ENCODE assay signal across 8 cellular contexts in the genomic region with DNA sequence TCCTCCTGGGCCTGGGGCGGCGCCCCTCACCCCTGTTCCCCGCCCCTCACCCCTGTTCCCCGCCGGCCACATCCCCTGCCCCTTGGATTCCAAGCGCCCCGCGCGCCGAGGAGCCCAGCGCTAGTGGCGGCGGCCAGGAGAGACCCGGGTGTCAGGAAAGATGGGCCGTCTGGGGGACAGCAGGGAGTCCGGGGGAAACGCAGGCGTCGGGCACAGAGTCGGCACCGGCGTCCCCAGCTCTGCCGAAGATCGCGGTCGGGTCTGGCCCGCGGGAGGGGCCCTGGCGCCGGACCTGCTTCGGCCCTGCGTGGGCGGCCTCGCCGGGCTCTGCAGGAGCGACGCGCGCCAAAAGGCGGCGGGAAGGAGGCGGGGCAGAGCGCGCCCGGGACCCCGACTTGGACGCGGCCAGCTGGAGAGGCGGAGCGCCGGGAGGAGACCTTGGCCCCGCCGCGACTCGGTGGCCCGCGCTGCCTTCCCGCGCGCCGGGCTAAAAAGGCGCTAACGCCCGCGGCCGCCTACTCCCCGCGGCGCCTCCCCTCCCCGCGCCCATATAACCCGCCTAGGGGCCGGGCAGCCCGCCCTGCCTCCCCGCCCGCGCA. TPM values are rescaled to one million over a fixed set of nuclear protein-coding genes. Genes with fewer than 3 reads are reported as not detected.
DNase-seq lines count a peak whose midpoint lies in the region; ATAC-seq and TF ChIP-seq lines count a peak whose summit lies in the region.

TP73 (plus strand) TSS at position 578 of the 599 bp plus-strand sequence. CDS start 29,850 bp downstream, outside the sequence.

- peaks cover 64% of the 10 kb centered on the region for H3K27me3 Mint-ChIP-seq in brain
- peaks cover 66% of the 10 kb centered on the region for H3K27me3 Mint-ChIP-seq in nephron (ENCODE audit: low read depth)

- H3K4me3 Mint-ChIP-seq in brain (peak within 1 kb of the TSS in 4 of 5 experiments; percentile 63 to 74 (median 72)), nephron (peak within 1 kb of the TSS; percentile 19 to 60 (median 60))

- ATAC-seq in GM21529 (IDR thresholded peaks at IDR 0.05; ENCODE audit: unreplicated experiment), result no peak

- H3K9me3 Mint-ChIP-seq in brain (no peaks in the 10 kb centered on the region), nephron (no peaks in the 10 kb centered on the region)

- H3K27ac Mint-ChIP-seq in brain (no peak within 1 kb of the TSS), nephron (no peak within 1 kb of the TSS)

- DNase-seq in NOMO-1 (lab: John Stamatoyannopoulos, UW; ENCODE audit: unreplicated experiment in 2 of 2) (peak; percentile 18), NOMO-1 treated with dmso at 0.1 percent for 144 hours (lab: John Stamatoyannopoulos, UW; ENCODE audit: unreplicated experiment) (no peak), NCI-H146 (lab: John Stamatoyannopoulos, UW) (peak; percentile 68), SHP77 treated with DMSO at 0.1 percent for 48 hours (lab: John Stamatoyannopoulos, UW) (no peak)
- no peak for DNase-seq in stimulated activated CD8-positive, alpha-beta memory T cell treated with anti-CD3 and anti-CD28 coated beads, Interleukin-4, amount 100 ng/mL, for 48 hours

- no peak for TF ChIP-seq CTCF in brain (conservative IDR thresholded peaks at IDR 0.05)
- no peak for TF ChIP-seq CTCF in nephron (IDR thresholded peaks at IDR 0.05; ENCODE audit: unreplicated experiment in 3 of 3)

- H3K36me3 Mint-ChIP-seq in brain, result no peaks in the 10 kb centered on the region
- H3K36me3 Mint-ChIP-seq in nephron (ENCODE audit: low read depth), result no peaks in the 10 kb centered on the region

- H3K4me1 Mint-ChIP-seq in brain (peaks cover 32% of the 10 kb centered on the region), nephron (peaks cover 16% of the 10 kb centered on the region)

RNA-seq across cellular contexts. Expression of gene TP73, which starts in this region (rescaled TPM):
- polyA plus RNA-seq in brain (ENCODE audit: insufficient read depth, low read depth, low replicate concordance), result 19.0 TPM

Comparison
In these comparisons a context has a peak if more than half of its experiments do, and no peak if none do; other contexts are left out.
1. DNase-seq: peak in NOMO-1 (2 of 2) and NCI-H146 (single experiment); none in NOMO-1 treated with dmso at 0.1 percent for 144 hours (single experiment), SHP77 treated with DMSO at 0.1 percent for 48 hours (single experiment) and stimulated activated CD8-positive, alpha-beta memory T cell treated with anti-CD3 and anti-CD28 coated beads, Interleukin-4, amount 100 ng/mL, for 48 hours (single experiment).